Comparison of ENCODE assay signal across 1 cellular context in the genomic region with DNA sequence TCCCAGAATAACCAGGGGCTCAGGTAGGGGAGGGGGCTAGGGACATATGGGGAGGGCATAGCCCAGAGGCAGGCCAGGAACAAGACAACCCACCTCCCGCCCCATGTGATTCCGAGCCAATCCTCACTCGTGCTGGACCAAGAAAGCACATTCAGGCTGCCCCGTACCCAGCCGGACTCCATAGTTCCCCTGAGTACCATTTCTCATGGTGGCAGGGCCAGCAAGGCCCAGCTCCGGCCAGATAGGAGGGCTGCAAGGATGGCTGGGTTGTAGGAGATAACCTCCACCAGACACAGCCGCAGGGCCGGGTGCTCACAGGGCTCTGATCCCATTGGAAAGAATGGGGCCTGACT.
TF ChIP-seq lines count a peak whose summit lies in the region.

No MANE protein-coding gene starts in this region.

TF ChIP-seq in IMR-90, 13 proteins besides CTCF, POLR2A, EP300 and RAD21 (continued from another document):
- TF ChIP-seq MAZ (IDR thresholded peaks at IDR 0.05; ENCODE audit: borderline replicate concordance, low read depth, low read length), result no peak
- TF ChIP-seq CHD1 (IDR thresholded peaks at IDR 0.05; ENCODE audit: low read depth, low read length), result no peak
- TF ChIP-seq MAFK (IDR thresholded peaks at IDR 0.05; ENCODE audit: low read depth, low read length), result no peak
- TF ChIP-seq MXI1 (IDR thresholded peaks at IDR 0.05; ENCODE audit: borderline replicate concordance, low read depth, low read length), result no peak
- TF ChIP-seq CEBPB (IDR thresholded peaks at IDR 0.05; ENCODE audit: low read depth, low read length), result no peak
- no peak for TF ChIP-seq SMC3 (IDR thresholded peaks at IDR 0.05; ENCODE audit: low read depth, low read length)
- TF ChIP-seq RFX5 (IDR thresholded peaks at IDR 0.05; ENCODE audit: low read depth, low read length), result no peak
